In the genomic region with DNA sequence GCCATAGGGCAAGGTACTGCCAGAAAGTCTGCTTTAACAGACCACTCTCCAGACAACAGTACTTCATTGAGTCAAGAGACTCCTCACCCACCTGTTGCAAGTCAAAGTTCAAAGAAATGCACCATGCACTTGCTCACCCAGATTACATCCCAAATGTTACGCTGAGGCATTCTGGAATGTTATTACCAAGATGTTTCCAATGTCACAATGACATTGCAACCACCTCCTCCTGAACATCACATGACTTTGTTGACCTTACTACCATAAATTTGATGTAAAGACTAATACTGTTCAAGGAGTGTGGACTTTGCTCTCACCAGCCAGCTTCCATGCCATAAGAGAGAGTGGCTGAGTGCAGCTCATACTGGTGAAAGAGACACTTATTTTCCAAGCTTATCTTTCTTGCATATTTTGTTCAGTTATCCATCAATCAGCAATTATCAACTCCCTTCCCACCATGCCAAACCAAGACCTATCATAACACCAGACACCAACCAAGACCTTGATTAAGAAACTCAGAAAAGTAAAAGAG, we compare ENCODE assay signal across 1 cellular context.
TF ChIP-seq lines count a peak whose summit lies in the region.

No MANE protein-coding gene starts in this region.

TF ChIP-seq in HepG2, 621 proteins besides CTCF, POLR2A, EP300 and RAD21 (continued from another document and continues in another):
- TF ChIP-seq, protein P1, sequence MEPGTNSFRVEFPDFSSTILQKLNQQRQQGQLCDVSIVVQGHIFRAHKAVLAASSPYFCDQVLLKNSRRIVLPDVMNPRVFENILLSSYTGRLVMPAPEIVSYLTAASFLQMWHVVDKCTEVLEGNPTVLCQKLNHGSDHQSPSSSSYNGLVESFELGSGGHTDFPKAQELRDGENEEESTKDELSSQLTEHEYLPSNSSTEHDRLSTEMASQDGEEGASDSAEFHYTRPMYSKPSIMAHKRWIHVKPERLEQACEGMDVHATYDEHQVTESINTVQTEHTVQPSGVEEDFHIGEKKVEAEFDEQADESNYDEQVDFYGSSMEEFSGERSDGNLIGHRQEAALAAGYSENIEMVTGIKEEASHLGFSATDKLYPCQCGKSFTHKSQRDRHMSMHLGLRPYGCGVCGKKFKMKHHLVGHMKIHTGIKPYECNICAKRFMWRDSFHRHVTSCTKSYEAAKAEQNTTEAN (CRISPR knock-in tag; conservative IDR thresholded peaks at IDR 0.05): peak; percentile 89
- TF ChIP-seq ZBTB3 (CRISPR knock-in tag; IDR thresholded peaks at IDR 0.05; ENCODE audit: borderline replicate concordance, low read depth) (0 out of 2 replicates have a peak, but pooled peaks have one; percentile 41), ZNF10 (CRISPR knock-in tag; IDR thresholded peaks at IDR 0.05; ENCODE audit: borderline replicate concordance, low read depth) (no peak), ZNF776 (CRISPR knock-in tag; IDR thresholded peaks at IDR 0.05) (no peak), ZNF205 (CRISPR knock-in tag; IDR thresholded peaks at IDR 0.05) (peak; percentile 74; the same call in 1 of the 2 replicates), ZNF841 (CRISPR knock-in tag; IDR thresholded peaks at IDR 0.05; ENCODE audit: borderline replicate concordance) (no peak), MLLT10 (CRISPR knock-in tag; IDR thresholded peaks at IDR 0.05) (no peak), BRD4 (CRISPR knock-in tag; IDR thresholded peaks at IDR 0.05) (no peak), DPF2 (CRISPR knock-in tag; IDR thresholded peaks at IDR 0.05; ENCODE audit: borderline replicate concordance, low read depth) (0 out of 2 replicates have a peak, but pooled peaks have one; percentile 41), HNF4A (CRISPR knock-in tag; IDR thresholded peaks at IDR 0.05) (peak; percentile 96), SMYD3 (CRISPR knock-in tag; IDR thresholded peaks at IDR 0.05) (no peak), GLI4 (CRISPR knock-in tag; IDR thresholded peaks at IDR 0.05; ENCODE audit: borderline replicate concordance) (no peak), NR2C2 (CRISPR knock-in tag; IDR thresholded peaks at IDR 0.05; ENCODE audit: borderline replicate concordance) (peak; percentile 86), RXRA (CRISPR knock-in tag; IDR thresholded peaks at IDR 0.05) (peak; percentile 80; the same call in 1 of the 2 replicates), HOXD1 (CRISPR knock-in tag; IDR thresholded peaks at IDR 0.05) (no peak), AHR (CRISPR knock-in tag; IDR thresholded peaks at IDR 0.05) (no peak), ZNF296 (CRISPR knock-in tag; conservative IDR thresholded peaks at IDR 0.05) (no peak), ZNF782 (CRISPR knock-in tag; IDR thresholded peaks at IDR 0.05; ENCODE audit: borderline replicate concordance) (no peak), ZNF331 (CRISPR knock-in tag; IDR thresholded peaks at IDR 0.05) (peak; percentile 86), ZNF430 (CRISPR knock-in tag; IDR thresholded peaks at IDR 0.05) (0 out of 2 replicates have a peak, but pooled peaks have one; percentile 51), GATAD2A (CRISPR knock-in tag; IDR thresholded peaks at IDR 0.05) (peak; percentile 97), PPARG (CRISPR knock-in tag; conservative IDR thresholded peaks at IDR 0.05) (peak; percentile 93), ZFX (CRISPR knock-in tag; IDR thresholded peaks at IDR 0.05; ENCODE audit: low read depth) (peak; percentile 43; the same call in 1 of the 2 replicates), ZNF644 (CRISPR knock-in tag; IDR thresholded peaks at IDR 0.05; ENCODE audit: low read depth) (peak; percentile 97), THAP11 (CRISPR knock-in tag; IDR thresholded peaks at IDR 0.05) (peak; percentile 76), RFX5 (IDR thresholded peaks at IDR 0.05; ENCODE audit: low read depth, low read length) (no peak), NPAS2 (CRISPR knock-in tag; IDR thresholded peaks at IDR 0.05; ENCODE audit: borderline replicate concordance) (no peak)
- TF ChIP-seq, protein P2, sequence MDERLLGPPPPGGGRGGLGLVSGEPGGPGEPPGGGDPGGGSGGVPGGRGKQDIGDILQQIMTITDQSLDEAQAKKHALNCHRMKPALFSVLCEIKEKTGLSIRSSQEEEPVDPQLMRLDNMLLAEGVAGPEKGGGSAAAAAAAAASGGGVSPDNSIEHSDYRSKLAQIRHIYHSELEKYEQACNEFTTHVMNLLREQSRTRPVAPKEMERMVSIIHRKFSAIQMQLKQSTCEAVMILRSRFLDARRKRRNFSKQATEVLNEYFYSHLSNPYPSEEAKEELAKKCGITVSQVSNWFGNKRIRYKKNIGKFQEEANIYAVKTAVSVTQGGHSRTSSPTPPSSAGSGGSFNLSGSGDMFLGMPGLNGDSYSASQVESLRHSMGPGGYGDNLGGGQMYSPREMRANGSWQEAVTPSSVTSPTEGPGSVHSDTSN (CRISPR knock-in tag; IDR thresholded peaks at IDR 0.05): no peak; the same call in 1 of the 2 replicates
- TF ChIP-seq, protein P3, sequence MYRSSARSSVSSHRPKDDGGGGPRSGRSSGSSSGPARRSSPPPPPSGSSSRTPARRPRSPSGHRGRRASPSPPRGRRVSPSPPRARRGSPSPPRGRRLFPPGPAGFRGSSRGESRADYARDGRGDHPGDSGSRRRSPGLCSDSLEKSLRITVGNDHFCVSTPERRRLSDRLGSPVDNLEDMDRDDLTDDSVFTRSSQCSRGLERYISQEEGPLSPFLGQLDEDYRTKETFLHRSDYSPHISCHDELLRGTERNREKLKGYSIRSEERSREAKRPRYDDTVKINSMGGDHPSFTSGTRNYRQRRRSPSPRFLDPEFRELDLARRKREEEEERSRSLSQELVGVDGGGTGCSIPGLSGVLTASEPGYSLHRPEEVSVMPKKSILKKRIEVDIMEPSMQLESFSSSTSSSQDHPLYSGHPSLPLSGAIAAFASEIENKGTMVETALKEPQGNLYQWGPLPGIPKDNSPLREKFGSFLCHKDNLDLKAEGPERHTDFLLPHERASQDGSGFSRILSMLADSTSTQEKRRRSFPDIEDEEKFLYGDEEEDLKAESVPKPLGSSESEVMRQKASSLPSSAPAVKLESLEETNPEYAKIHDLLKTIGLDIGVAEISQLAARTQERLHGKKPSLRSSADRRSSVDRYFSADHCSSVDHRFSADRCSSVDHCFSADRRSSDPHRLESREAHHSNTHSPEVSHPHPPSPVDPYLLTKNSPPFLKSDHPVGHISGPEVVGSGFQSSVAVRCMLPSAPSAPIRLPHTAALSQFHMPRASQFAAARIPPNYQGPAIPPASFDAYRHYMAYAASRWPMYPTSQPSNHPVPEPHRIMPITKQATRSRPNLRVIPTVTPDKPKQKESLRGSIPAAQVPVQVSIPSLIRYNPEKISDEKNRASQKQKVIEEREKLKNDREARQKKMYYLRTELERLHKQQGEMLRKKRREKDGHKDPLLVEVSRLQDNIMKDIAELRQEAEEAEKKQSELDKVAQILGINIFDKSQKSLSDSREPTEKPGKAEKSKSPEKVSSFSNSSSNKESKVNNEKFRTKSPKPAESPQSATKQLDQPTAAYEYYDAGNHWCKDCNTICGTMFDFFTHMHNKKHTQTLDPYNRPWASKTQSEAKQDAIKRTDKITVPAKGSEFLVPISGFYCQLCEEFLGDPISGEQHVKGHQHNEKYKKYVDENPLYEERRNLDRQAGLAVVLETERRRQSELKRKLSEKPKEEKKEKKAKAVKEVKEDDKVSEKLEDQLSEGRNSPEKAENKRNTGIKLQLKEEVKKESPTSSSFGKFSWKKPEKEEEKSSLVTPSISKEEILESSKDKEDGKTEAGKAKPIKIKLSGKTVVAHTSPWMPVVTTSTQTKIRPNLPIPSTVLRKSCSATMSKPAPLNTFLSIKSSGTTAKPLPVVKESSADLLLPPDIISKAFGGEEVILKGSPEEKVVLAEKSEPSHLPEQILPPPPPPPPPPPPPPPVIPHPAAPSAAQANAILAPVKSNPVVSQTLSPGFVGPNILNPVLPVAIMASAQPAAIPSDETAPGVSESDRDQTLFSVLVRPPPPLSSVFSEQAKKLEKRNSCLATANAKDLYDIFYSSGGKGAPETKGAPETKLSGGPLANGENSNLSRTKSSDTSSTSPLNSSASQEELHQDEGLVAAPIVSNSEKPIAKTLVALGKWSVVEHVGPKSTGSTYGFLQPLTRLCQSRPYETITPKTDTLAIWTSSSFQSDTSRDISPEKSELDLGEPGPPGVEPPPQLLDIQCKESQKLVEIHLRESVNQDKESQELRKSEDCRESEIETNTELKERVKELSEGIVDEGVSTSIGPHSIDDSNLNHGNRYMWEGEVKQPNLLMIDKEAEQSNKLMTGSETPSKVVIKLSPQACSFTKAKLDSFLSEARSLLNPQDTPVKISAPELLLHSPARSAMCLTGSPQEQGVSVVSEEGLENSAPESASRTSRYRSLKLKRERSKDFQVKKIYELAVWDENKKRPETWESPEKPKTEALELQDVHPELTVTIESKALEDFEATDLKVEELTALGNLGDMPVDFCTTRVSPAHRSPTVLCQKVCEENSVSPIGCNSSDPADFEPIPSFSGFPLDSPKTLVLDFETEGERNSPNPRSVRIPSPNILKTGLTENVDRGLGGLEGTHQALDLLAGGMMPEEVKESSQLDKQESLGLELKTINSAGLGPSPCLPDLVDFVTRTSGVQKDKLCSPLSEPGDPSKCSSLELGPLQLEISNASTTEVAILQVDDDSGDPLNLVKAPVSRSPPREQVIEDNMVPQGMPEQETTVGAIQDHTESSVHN (CRISPR knock-in tag; IDR thresholded peaks at IDR 0.05): no peak
- TF ChIP-seq, protein P4, sequence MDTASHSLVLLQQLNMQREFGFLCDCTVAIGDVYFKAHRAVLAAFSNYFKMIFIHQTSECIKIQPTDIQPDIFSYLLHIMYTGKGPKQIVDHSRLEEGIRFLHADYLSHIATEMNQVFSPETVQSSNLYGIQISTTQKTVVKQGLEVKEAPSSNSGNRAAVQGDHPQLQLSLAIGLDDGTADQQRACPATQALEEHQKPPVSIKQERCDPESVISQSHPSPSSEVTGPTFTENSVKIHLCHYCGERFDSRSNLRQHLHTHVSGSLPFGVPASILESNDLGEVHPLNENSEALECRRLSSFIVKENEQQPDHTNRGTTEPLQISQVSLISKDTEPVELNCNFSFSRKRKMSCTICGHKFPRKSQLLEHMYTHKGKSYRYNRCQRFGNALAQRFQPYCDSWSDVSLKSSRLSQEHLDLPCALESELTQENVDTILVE (CRISPR knock-in tag; IDR thresholded peaks at IDR 0.05): peak; percentile 40; the same call in 1 of the 2 replicates
- TF ChIP-seq, protein P5, sequence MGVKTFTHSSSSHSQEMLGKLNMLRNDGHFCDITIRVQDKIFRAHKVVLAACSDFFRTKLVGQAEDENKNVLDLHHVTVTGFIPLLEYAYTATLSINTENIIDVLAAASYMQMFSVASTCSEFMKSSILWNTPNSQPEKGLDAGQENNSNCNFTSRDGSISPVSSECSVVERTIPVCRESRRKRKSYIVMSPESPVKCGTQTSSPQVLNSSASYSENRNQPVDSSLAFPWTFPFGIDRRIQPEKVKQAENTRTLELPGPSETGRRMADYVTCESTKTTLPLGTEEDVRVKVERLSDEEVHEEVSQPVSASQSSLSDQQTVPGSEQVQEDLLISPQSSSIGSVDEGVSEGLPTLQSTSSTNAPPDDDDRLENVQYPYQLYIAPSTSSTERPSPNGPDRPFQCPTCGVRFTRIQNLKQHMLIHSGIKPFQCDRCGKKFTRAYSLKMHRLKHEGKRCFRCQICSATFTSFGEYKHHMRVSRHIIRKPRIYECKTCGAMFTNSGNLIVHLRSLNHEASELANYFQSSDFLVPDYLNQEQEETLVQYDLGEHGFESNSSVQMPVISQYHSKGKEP (CRISPR knock-in tag; IDR thresholded peaks at IDR 0.05): peak; percentile 11; the same call in 1 of the 2 replicates
- TF ChIP-seq, protein P6, sequence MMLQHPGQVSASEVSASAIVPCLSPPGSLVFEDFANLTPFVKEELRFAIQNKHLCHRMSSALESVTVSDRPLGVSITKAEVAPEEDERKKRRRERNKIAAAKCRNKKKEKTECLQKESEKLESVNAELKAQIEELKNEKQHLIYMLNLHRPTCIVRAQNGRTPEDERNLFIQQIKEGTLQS (CRISPR knock-in tag; IDR thresholded peaks at IDR 0.05): peak; percentile 57; the same call in 1 of the 2 replicates
- TF ChIP-seq, protein P7, sequence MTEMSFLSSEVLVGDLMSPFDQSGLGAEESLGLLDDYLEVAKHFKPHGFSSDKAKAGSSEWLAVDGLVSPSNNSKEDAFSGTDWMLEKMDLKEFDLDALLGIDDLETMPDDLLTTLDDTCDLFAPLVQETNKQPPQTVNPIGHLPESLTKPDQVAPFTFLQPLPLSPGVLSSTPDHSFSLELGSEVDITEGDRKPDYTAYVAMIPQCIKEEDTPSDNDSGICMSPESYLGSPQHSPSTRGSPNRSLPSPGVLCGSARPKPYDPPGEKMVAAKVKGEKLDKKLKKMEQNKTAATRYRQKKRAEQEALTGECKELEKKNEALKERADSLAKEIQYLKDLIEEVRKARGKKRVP (CRISPR knock-in tag; IDR thresholded peaks at IDR 0.05): peak in 1 of 2 experiments; percentile 84; a peak in 2 of 4 replicates
- TF ChIP-seq, protein P8, sequence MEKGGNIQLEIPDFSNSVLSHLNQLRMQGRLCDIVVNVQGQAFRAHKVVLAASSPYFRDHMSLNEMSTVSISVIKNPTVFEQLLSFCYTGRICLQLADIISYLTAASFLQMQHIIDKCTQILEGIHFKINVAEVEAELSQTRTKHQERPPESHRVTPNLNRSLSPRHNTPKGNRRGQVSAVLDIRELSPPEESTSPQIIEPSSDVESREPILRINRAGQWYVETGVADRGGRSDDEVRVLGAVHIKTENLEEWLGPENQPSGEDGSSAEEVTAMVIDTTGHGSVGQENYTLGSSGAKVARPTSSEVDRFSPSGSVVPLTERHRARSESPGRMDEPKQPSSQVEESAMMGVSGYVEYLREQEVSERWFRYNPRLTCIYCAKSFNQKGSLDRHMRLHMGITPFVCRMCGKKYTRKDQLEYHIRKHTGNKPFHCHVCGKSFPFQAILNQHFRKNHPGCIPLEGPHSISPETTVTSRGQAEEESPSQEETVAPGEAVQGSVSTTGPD (CRISPR knock-in tag; IDR thresholded peaks at IDR 0.05): peak; percentile 97
- TF ChIP-seq, protein P9, sequence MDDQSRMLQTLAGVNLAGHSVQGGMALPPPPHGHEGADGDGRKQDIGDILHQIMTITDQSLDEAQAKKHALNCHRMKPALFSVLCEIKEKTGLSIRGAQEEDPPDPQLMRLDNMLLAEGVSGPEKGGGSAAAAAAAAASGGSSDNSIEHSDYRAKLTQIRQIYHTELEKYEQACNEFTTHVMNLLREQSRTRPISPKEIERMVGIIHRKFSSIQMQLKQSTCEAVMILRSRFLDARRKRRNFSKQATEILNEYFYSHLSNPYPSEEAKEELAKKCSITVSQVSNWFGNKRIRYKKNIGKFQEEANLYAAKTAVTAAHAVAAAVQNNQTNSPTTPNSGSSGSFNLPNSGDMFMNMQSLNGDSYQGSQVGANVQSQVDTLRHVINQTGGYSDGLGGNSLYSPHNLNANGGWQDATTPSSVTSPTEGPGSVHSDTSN (CRISPR knock-in tag; IDR thresholded peaks at IDR 0.05; ENCODE audit: borderline replicate concordance): no peak
